21 cellular contexts compared by ENCODE assay signal in genomic region chrX:137424679-137425078, GRCh38.
DNase-seq lines count a peak whose midpoint lies in the region; ATAC-seq and TF ChIP-seq lines count a peak whose summit lies in the region.
"Had no signal": no experiment of that assay in that cellular context is flagged by ENCODE, and none has a peak within 500 bp of the region (broad histone marks: within the 10 kb centered on the region; RNA-seq: fewer than 3 reads in every experiment).

No MANE protein-coding gene starts in this region.

- H3K27me3 ChIP-seq in HUES6 (ENCODE audit: control insufficient read depth, insufficient read depth, low read length) (peaks cover 88% of the 10 kb centered on the region), sigmoid colon (peaks cover 49 to 69% (median 53%) of the 10 kb centered on the region in 3 donors)
- H3K27me3 ChIP-seq: MG63 had no signal

- H3K36me3 Mint-ChIP-seq in endothelial cell (ENCODE audit: low read depth, unreplicated experiment), result no peaks in the 10 kb centered on the region
- no peaks in the 10 kb centered on the region for H3K36me3 Mint-ChIP-seq in activated naive CD8-positive, alpha-beta T cell treated with anti-CD3 and anti-CD28 coated beads, Interleukin-2, amount 50 U/mL, for 24 hours (ENCODE audit: low read depth)
- no peaks in the 10 kb centered on the region for H3K36me3 Mint-ChIP-seq in mesothelial cell of epicardium

- no peaks in the 10 kb centered on the region for H3K36me3 ChIP-seq in HUES6 (ENCODE audit: control insufficient read depth, insufficient read depth, low read length)
- no peaks in the 10 kb centered on the region for H3K36me3 ChIP-seq in sigmoid colon
- H3K36me3 ChIP-seq: MG63, Peyer's patch had no signal

- 3 to 9% methylated on average over 10 to 15 of the region's 15 CpGs for WGBS in sigmoid colon, 2 donors

- TF ChIP-seq POLR2A in sigmoid colon (IDR thresholded peaks at IDR 0.05), result no peak

- peak overlapping the region; percentile 65 for H3K9ac ChIP-seq in HUES6 (ENCODE audit: low read length)

- H3K9me3 ChIP-seq in HUES6 (ENCODE audit: control insufficient read depth, insufficient read depth, low read depth, low read length), result no peaks in the 10 kb centered on the region
- no peaks in the 10 kb centered on the region for H3K9me3 ChIP-seq in sigmoid colon
- H3K9me3 ChIP-seq: MG63, Peyer's patch had no signal

- H3K9me3 Mint-ChIP-seq in endothelial cell (ENCODE audit: unreplicated experiment), result no peaks in the 10 kb centered on the region
- H3K9me3 Mint-ChIP-seq in activated naive CD8-positive, alpha-beta T cell treated with anti-CD3 and anti-CD28 coated beads, Interleukin-2, amount 50 U/mL, for 24 hours, result peaks cover 3% of the 10 kb centered on the region
- peaks cover 21% of the 10 kb centered on the region for H3K9me3 Mint-ChIP-seq in mesothelial cell of epicardium
- H3K9me3 Mint-ChIP-seq: HFFc6 had no signal

- H3K4me3 Mint-ChIP-seq in endothelial cell (ENCODE audit: unreplicated experiment) (peak overlapping the region; percentile 79), mesothelial cell of epicardium (no peak overlapping the region)
- no peak overlapping the region for H3K4me3 Mint-ChIP-seq in activated naive CD8-positive, alpha-beta T cell treated with anti-CD3 and anti-CD28 coated beads, Interleukin-2, amount 50 U/mL, for 24 hours
- H3K4me3 Mint-ChIP-seq: HFFc6 had no signal

- H3K27me3 Mint-ChIP-seq in endothelial cell (ENCODE audit: unreplicated experiment) (peaks cover 2% of the 10 kb centered on the region), mesothelial cell of epicardium (ENCODE audit: low read depth) (peaks cover 95% of the 10 kb centered on the region)
- peaks cover 49% of the 10 kb centered on the region for H3K27me3 Mint-ChIP-seq in activated naive CD8-positive, alpha-beta T cell treated with anti-CD3 and anti-CD28 coated beads, Interleukin-2, amount 50 U/mL, for 24 hours

- ATAC-seq in activated naive CD8-positive, alpha-beta T cell treated with anti-CD3 and anti-CD28 coated beads, Interleukin-2, amount 50 U/mL, for 24 hours, result no peak
- ATAC-seq in left cardiac atrium, result no peak

- H3K4me1 Mint-ChIP-seq in endothelial cell (ENCODE audit: unreplicated experiment) (peaks cover 8% of the 10 kb centered on the region), mesothelial cell of epicardium (peaks cover 2% of the 10 kb centered on the region)
- peaks cover 4% of the 10 kb centered on the region for H3K4me1 Mint-ChIP-seq in activated naive CD8-positive, alpha-beta T cell treated with anti-CD3 and anti-CD28 coated beads, Interleukin-2, amount 50 U/mL, for 24 hours

- intact Hi-C loops in left cardiac atrium (cut with DNase I), result no loop called here
- intact Hi-C loops in sigmoid colon (cut with DNase I), result loop anchor here (10.0 kb wide), 1 partner anchor 140 kb away; the partner anchor contains the start of gene ZIC3

- TF ChIP-seq CTCF in endothelial cell (IDR thresholded peaks at IDR 0.05; ENCODE audit: unreplicated experiment), result no peak
- no peak for TF ChIP-seq CTCF in mesothelial cell of epicardium (IDR thresholded peaks at IDR 0.05; ENCODE audit: unreplicated experiment)
- TF ChIP-seq CTCF in sigmoid colon (IDR thresholded peaks at IDR 0.05), result no peak

- H3K4me1 ChIP-seq in HUES6 (ENCODE audit: control insufficient read depth, insufficient read depth, low read length) (peaks cover 41% of the 10 kb centered on the region), sigmoid colon (peaks cover 0 to 22% (median 15%) of the 10 kb centered on the region in 4 donors)
- H3K4me1 ChIP-seq: Peyer's patch had no signal

- H3K27ac Mint-ChIP-seq in endothelial cell (ENCODE audit: unreplicated experiment) (no peak overlapping the region), mesothelial cell of epicardium (no peak overlapping the region)
- no peak overlapping the region for H3K27ac Mint-ChIP-seq in activated naive CD8-positive, alpha-beta T cell treated with anti-CD3 and anti-CD28 coated beads, Interleukin-2, amount 50 U/mL, for 24 hours
- H3K27ac Mint-ChIP-seq: CD14-positive monocyte, HFFc6 had no signal

- H3K4me3 ChIP-seq in HUES6 (ENCODE audit: low read depth, low read length) (peak overlapping the region; percentile 63), sigmoid colon (no peak overlapping the region)
- H3K4me3 ChIP-seq: MG63, Peyer's patch, SK-N-MC had no signal

- H3K27ac ChIP-seq in HUES6 (ENCODE audit: low read depth, low read length), result peak overlapping the region; percentile 42; the same call in 1 of the 2 replicates
- no peak overlapping the region for H3K27ac ChIP-seq in sigmoid colon
- H3K27ac ChIP-seq: Peyer's patch, SK-N-MC had no signal

- DNase-seq in endothelial cell (ENCODE audit: low spot score) (peak; percentile 9), iPS-NIHi7 (ENCODE audit: extremely low spot score) (peak; percentile 78), retina (peak; percentile 39), left cardiac atrium (no peak), mesothelial cell of epicardium (ENCODE audit: low spot score in 2 of 2, unreplicated experiment in 2 of 2) (no peak), sigmoid colon (no peak)
- no peak for DNase-seq in activated naive CD8-positive, alpha-beta T cell treated with anti-CD3 and anti-CD28 coated beads, Interleukin-2, amount 50 U/mL, for 24 hours
- DNase-seq: ACHN, AML-193, COR-L47, GOT3, HFFc6, MG63, NCI-H1092, NCI-H2081, NCI-H748 treated with DMSO at 0.1 percent for 48 hours, Peyer's patch, Right ventricle myocardium superior had no signal

- no peak for TF ChIP-seq EP300 in sigmoid colon (IDR thresholded peaks at IDR 0.05)

Comparison
In these comparisons a context has a peak if more than half of its experiments do, and no peak if none do; other contexts are left out.
1. DNase-seq: peak in endothelial cell (single experiment), iPS-NIHi7 (single experiment) and retina (single experiment); none in activated naive CD8-positive, alpha-beta T cell treated with anti-CD3 and anti-CD28 coated beads, Interleukin-2, amount 50 U/mL, for 24 hours (single experiment), left cardiac atrium (single experiment), mesothelial cell of epicardium (0 of 2) and sigmoid colon (single experiment).